ENCODE assay signal across 1 cellular context in the genomic region with DNA sequence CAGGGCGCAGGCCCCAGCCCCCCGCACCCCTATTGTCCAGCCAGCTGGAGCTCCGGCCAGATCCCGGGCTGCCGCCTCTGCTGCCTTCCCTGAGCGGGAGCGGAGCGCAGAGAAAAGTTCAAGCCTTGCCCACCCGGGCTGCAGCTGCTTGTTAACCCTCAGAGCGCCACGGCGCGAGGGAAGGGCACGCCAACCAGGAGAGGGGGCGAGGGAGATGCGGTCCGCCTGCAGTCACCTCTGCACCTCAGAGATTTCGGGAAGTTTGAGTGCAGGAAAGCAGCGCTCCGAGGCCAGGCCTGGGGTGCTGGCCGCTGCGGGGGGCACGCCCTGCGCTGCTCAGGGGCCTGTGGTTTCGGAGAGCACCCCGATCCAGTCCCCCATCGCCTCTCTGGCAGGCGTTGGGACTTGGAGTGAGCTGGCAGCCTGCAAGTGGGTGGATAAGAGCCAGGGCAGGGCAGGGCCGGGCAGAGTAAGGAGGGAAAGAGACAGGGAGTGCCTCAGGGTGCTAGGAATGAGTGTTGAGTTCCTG.
TF ChIP-seq lines count a peak whose summit lies in the region.

No MANE protein-coding gene starts in this region.

TF ChIP-seq in GM23338, 12 proteins besides CTCF, POLR2A, EP300 and RAD21:
- TF ChIP-seq, protein P1, sequence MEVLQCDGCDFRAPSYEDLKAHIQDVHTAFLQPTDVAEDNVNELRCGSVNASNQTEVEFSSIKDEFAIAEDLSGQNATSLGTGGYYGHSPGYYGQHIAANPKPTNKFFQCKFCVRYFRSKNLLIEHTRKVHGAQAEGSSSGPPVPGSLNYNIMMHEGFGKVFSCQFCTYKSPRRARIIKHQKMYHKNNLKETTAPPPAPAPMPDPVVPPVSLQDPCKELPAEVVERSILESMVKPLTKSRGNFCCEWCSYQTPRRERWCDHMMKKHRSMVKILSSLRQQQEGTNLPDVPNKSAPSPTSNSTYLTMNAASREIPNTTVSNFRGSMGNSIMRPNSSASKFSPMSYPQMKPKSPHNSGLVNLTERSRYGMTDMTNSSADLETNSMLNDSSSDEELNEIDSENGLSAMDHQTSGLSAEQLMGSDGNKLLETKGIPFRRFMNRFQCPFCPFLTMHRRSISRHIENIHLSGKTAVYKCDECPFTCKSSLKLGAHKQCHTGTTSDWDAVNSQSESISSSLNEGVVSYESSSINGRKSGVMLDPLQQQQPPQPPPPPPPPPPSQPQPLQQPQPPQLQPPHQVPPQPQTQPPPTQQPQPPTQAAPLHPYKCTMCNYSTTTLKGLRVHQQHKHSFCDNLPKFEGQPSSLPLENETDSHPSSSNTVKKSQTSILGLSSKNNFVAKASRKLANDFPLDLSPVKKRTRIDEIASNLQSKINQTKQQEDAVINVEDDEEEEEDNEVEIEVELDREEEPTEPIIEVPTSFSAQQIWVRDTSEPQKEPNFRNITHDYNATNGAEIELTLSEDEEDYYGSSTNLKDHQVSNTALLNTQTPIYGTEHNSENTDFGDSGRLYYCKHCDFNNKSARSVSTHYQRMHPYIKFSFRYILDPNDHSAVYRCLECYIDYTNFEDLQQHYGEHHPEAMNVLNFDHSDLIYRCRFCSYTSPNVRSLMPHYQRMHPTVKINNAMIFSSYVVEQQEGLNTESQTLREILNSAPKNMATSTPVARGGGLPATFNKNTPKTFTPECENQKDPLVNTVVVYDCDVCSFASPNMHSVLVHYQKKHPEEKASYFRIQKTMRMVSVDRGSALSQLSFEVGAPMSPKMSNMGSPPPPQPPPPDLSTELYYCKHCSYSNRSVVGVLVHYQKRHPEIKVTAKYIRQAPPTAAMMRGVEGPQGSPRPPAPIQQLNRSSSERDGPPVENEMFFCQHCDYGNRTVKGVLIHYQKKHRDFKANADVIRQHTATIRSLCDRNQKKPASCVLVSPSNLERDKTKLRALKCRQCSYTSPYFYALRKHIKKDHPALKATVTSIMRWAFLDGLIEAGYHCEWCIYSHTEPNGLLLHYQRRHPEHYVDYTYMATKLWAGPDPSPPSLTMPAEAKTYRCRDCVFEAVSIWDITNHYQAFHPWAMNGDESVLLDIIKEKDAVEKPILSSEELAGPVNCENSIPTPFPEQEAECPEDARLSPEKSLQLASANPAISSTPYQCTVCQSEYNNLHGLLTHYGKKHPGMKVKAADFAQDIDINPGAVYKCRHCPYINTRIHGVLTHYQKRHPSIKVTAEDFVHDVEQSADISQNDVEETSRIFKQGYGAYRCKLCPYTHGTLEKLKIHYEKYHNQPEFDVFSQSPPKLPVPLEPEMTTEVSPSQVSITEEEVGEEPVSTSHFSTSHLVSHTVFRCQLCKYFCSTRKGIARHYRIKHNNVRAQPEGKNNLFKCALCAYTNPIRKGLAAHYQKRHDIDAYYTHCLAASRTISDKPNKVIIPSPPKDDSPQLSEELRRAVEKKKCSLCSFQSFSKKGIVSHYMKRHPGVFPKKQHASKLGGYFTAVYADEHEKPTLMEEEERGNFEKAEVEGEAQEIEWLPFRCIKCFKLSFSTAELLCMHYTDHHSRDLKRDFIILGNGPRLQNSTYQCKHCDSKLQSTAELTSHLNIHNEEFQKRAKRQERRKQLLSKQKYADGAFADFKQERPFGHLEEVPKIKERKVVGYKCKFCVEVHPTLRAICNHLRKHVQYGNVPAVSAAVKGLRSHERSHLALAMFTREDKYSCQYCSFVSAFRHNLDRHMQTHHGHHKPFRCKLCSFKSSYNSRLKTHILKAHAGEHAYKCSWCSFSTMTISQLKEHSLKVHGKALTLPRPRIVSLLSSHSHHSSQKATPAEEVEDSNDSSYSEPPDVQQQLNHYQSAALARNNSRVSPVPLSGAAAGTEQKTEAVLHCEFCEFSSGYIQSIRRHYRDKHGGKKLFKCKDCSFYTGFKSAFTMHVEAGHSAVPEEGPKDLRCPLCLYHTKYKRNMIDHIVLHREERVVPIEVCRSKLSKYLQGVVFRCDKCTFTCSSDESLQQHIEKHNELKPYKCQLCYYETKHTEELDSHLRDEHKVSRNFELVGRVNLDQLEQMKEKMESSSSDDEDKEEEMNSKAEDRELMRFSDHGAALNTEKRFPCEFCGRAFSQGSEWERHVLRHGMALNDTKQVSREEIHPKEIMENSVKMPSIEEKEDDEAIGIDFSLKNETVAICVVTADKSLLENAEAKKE (CRISPR knock-in tag; IDR thresholded peaks at IDR 0.05) = no peak
- TF ChIP-seq ETS1 (IDR thresholded peaks at IDR 0.05) (no peak), EZH2 (IDR thresholded peaks at IDR 0.05; ENCODE audit: low read depth, unreplicated experiment) (peak; percentile 50), ZNF114 (CRISPR knock-in tag; IDR thresholded peaks at IDR 0.05) (no peak)
- TF ChIP-seq, protein P2, sequence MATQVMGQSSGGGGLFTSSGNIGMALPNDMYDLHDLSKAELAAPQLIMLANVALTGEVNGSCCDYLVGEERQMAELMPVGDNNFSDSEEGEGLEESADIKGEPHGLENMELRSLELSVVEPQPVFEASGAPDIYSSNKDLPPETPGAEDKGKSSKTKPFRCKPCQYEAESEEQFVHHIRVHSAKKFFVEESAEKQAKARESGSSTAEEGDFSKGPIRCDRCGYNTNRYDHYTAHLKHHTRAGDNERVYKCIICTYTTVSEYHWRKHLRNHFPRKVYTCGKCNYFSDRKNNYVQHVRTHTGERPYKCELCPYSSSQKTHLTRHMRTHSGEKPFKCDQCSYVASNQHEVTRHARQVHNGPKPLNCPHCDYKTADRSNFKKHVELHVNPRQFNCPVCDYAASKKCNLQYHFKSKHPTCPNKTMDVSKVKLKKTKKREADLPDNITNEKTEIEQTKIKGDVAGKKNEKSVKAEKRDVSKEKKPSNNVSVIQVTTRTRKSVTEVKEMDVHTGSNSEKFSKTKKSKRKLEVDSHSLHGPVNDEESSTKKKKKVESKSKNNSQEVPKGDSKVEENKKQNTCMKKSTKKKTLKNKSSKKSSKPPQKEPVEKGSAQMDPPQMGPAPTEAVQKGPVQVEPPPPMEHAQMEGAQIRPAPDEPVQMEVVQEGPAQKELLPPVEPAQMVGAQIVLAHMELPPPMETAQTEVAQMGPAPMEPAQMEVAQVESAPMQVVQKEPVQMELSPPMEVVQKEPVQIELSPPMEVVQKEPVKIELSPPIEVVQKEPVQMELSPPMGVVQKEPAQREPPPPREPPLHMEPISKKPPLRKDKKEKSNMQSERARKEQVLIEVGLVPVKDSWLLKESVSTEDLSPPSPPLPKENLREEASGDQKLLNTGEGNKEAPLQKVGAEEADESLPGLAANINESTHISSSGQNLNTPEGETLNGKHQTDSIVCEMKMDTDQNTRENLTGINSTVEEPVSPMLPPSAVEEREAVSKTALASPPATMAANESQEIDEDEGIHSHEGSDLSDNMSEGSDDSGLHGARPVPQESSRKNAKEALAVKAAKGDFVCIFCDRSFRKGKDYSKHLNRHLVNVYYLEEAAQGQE (IDR thresholded peaks at IDR 0.05; ENCODE audit: unreplicated experiment) = no peak
